8 cellular contexts compared by ENCODE assay signal in the genomic region with DNA sequence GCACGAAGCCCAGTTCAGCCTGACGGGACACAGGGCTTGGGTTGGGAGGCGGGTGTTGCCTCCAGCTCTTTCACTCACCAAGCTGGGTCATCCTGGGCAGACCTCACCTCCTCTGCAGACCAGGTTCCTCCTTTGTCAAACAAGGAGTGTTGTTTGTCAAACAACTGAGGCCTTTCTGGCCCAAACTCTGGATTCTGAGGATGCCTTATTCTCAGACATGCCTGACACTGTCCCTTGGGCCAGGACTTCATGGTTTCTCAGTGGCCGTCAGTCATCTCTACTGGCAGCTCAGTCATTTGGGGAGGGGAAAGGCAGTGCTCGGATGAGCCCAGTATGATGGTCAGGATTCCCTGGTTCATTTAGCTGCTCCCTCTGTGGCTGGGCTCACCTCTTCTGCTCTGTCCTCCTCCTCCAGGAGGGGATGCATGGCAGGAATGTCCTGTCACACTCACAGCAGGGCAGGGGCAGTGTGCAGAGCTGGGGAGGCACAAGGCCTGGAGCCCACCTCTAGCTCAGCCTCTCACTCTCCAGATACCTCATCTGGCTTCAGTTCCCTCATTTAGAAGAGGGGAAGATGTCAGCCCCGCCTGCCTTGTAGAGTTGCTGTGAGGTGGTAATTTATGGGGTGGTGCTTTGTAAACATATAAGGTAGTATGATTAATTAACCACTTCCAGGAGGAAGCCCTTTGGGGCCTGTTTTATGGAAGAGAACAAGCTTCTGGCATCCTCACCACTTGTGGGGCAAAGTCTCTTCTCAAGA. TPM values are rescaled to one million over a fixed set of nuclear protein-coding genes. Genes with fewer than 3 reads are reported as not detected.
A peak's percentile ranks its signal among the peaks of the same experiment; 100 is the strongest.
DNase-seq lines count a peak whose midpoint lies in the region; ATAC-seq and TF ChIP-seq lines count a peak whose summit lies in the region.

No MANE protein-coding gene starts in this region.

- H3K4me2 ChIP-seq in BLaER1, result peak overlapping the region; percentile 90; the same call in 1 of the 2 replicates

- H3K4me1 Mint-ChIP-seq in IgD-negative memory B cell (peaks cover 60 to 97% (median 80%) of the 10 kb centered on the region in 3 donors), naive B cell (peaks cover 86 to 99% (median 97%) of the 10 kb centered on the region in 3 donors)
- H3K4me1 Mint-ChIP-seq in activated naive CD8-positive, alpha-beta T cell (ENCODE audit: low read depth), result peaks cover 94% of the 10 kb centered on the region

- peaks cover 98% of the 10 kb centered on the region for H4K20me1 ChIP-seq in BLaER1

- no peak overlapping the region for H3K9ac ChIP-seq in BLaER1

- H3K4me1 ChIP-seq in BLaER1, result peaks cover 99% of the 10 kb centered on the region

- no peak for DNase-seq in naive B cell
- DNase-seq in RPMI8226, result no peak
- DNase-seq in GDM1 (lab: John Stamatoyannopoulos, UW), result no peak

- H3K27me3 Mint-ChIP-seq in IgD-negative memory B cell (no peaks in the 10 kb centered on the region), naive B cell (no peaks in the 10 kb centered on the region)
- H3K27me3 Mint-ChIP-seq in activated naive CD8-positive, alpha-beta T cell, result no peaks in the 10 kb centered on the region

- H3K27ac ChIP-seq in BLaER1, result peak overlapping the region; percentile 10; the same call in 1 of the 2 replicates

- H3K36me3 ChIP-seq in BLaER1, result peaks cover 93% of the 10 kb centered on the region

- H3K27me3 ChIP-seq in BLaER1, result no peaks in the 10 kb centered on the region

- no peak overlapping the region for H3K4me3 ChIP-seq in BLaER1

- peaks cover 13% of the 10 kb centered on the region for H3K36me3 Mint-ChIP-seq in IgD-negative memory B cell
- peaks cover 13% of the 10 kb centered on the region for H3K36me3 Mint-ChIP-seq in activated naive CD8-positive, alpha-beta T cell
- H3K36me3 Mint-ChIP-seq in naive B cell, result peaks cover 15 to 46% of the 10 kb centered on the region in 2 donors

- H3K27ac Mint-ChIP-seq in IgD-negative memory B cell (peak overlapping the region; percentile 93 to 99 (median 94)), naive B cell (peak overlapping the region; percentile 85 to 99 (median 96))
- peak overlapping the region; percentile 64 for H3K27ac Mint-ChIP-seq in activated naive CD8-positive, alpha-beta T cell

- H3K9me3 ChIP-seq in BLaER1, result no peaks in the 10 kb centered on the region

- no peaks in the 10 kb centered on the region for H3K9me3 Mint-ChIP-seq in IgD-negative memory B cell
- H3K9me3 Mint-ChIP-seq in activated naive CD8-positive, alpha-beta T cell (ENCODE audit: low read depth), result no peaks in the 10 kb centered on the region
- no peaks in the 10 kb centered on the region for H3K9me3 Mint-ChIP-seq in naive B cell

- peak overlapping the region; percentile 41 to 89 (median 80) for H3K4me3 Mint-ChIP-seq in IgD-negative memory B cell
- H3K4me3 Mint-ChIP-seq in activated naive CD8-positive, alpha-beta T cell, result peak overlapping the region; percentile 50
- H3K4me3 Mint-ChIP-seq in naive B cell, result peak overlapping the region; percentile 69 to 92 (median 82)

- ATAC-seq in naive B cell (ENCODE audit: low read depth in 2 of 2), result peak; percentile 6 to 14
- no peak for ATAC-seq in SK-N-SH treated with all-trans-retinoic acid at 6 μM for 48 hours
- no peak for ATAC-seq in HG03280 (IDR thresholded peaks at IDR 0.05; ENCODE audit: unreplicated experiment)

TF ChIP-seq in SK-N-SH treated with all-trans-retinoic acid at 6 μM for 48 hours, 23 proteins besides CTCF, POLR2A, EP300 and RAD21:
- TF ChIP-seq ZFP3 (CRISPR knock-in tag; IDR thresholded peaks at IDR 0.05) (no peak), PPARA (CRISPR knock-in tag; IDR thresholded peaks at IDR 0.05; ENCODE audit: borderline replicate concordance) (no peak), SNAI2 (CRISPR knock-in tag; IDR thresholded peaks at IDR 0.05) (no peak), TOX (CRISPR knock-in tag; IDR thresholded peaks at IDR 0.05; ENCODE audit: borderline replicate concordance) (no peak), ISL1 (CRISPR knock-in tag; IDR thresholded peaks at IDR 0.05) (no peak), OSR1 (CRISPR knock-in tag; IDR thresholded peaks at IDR 0.05) (no peak), ZNF8 (CRISPR knock-in tag; IDR thresholded peaks at IDR 0.05) (no peak), GLIS3 (CRISPR knock-in tag; IDR thresholded peaks at IDR 0.05) (no peak), ZFP30 (CRISPR knock-in tag; IDR thresholded peaks at IDR 0.05) (no peak), BACH2 (CRISPR knock-in tag; IDR thresholded peaks at IDR 0.05; ENCODE audit: borderline replicate concordance) (no peak), ZC3H10 (CRISPR knock-in tag; IDR thresholded peaks at IDR 0.05) (no peak), RARB (CRISPR knock-in tag; IDR thresholded peaks at IDR 0.05) (no peak), CSDC2 (CRISPR knock-in tag; IDR thresholded peaks at IDR 0.05) (no peak), ESRRG (CRISPR knock-in tag; IDR thresholded peaks at IDR 0.05) (no peak), ZNF565 (CRISPR knock-in tag; conservative IDR thresholded peaks at IDR 0.05; ENCODE audit: low read depth) (no peak)
- TF ChIP-seq, protein P1, sequence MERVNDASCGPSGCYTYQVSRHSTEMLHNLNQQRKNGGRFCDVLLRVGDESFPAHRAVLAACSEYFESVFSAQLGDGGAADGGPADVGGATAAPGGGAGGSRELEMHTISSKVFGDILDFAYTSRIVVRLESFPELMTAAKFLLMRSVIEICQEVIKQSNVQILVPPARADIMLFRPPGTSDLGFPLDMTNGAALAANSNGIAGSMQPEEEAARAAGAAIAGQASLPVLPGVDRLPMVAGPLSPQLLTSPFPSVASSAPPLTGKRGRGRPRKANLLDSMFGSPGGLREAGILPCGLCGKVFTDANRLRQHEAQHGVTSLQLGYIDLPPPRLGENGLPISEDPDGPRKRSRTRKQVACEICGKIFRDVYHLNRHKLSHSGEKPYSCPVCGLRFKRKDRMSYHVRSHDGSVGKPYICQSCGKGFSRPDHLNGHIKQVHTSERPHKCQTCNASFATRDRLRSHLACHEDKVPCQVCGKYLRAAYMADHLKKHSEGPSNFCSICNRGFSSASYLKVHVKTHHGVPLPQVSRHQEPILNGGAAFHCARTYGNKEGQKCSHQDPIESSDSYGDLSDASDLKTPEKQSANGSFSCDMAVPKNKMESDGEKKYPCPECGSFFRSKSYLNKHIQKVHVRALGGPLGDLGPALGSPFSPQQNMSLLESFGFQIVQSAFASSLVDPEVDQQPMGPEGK (CRISPR knock-in tag; IDR thresholded peaks at IDR 0.05; ENCODE audit: borderline replicate concordance), result no peak
- TF ChIP-seq, protein P2, sequence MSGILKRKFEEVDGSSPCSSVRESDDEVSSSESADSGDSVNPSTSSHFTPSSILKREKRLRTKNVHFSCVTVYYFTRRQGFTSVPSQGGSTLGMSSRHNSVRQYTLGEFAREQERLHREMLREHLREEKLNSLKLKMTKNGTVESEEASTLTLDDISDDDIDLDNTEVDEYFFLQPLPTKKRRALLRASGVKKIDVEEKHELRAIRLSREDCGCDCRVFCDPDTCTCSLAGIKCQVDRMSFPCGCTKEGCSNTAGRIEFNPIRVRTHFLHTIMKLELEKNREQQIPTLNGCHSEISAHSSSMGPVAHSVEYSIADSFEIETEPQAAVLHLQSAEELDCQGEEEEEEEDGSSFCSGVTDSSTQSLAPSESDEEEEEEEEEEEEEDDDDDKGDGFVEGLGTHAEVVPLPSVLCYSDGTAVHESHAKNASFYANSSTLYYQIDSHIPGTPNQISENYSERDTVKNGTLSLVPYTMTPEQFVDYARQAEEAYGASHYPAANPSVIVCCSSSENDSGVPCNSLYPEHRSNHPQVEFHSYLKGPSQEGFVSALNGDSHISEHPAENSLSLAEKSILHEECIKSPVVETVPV (CRISPR knock-in tag; IDR thresholded peaks at IDR 0.05), result no peak
TF ChIP-seq in SK-N-SH treated with all-trans-retinoic acid at 6 μM for 48 hours: peak in this region for 0.

RNA-seq across cellular contexts. Expression of a gene that starts 20.7 kb away (rescaled TPM):
- polyA plus RNA-seq in IgD-negative memory B cell, result 90.6 TPM
- 100 to 1,000 TPM in 1 of 6 donors, 10 to 100 TPM in 5; 58.4 to 125 (median 89.7) TPM for polyA plus RNA-seq in naive B cell (ENCODE audit: low read depth in 6 of 6)

Comparison
In these comparisons a context has a peak if more than half of its experiments do, and no peak if none do; other contexts are left out.
1. ATAC-seq: peak in naive B cell (2 of 2); none in SK-N-SH treated with all-trans-retinoic acid at 6 μM for 48 hours (single experiment) and HG03280 (single experiment).
2. Peak in every context shown above with its lines, with median percentiles within 50 percentile points of each other: H3K27ac Mint-ChIP-seq and H3K4me3 Mint-ChIP-seq.